5 cellular contexts compared by ENCODE assay signal in genomic region chr2:169687943-169688342, GRCh38. TPM values are rescaled to one million over a fixed set of nuclear protein-coding genes. Genes with fewer than 3 reads are reported as not detected.
"Had no signal": no experiment of that assay in that cellular context is flagged by ENCODE, and none has a peak within 500 bp of the region (broad histone marks: within the 10 kb centered on the region; RNA-seq: fewer than 3 reads in every experiment).

No MANE protein-coding gene starts in this region.

RNA-seq across cellular contexts. Expression of gene CFAP210, which starts 6.3 kb away (rescaled TPM):
- total RNA-seq: HT-29, HT1080, IMR-90 had no signal
- polyA plus RNA-seq: HepG2, IgD-negative memory B cell, IMR-90 had no signal
